Comparison of ENCODE assay signal across 1 cellular context in genomic region chr1:29304025-29304684, GRCh38.
TF ChIP-seq lines count a peak whose summit lies in the region.

No MANE protein-coding gene starts in this region.

TF ChIP-seq in K562, 482 proteins besides CTCF, POLR2A, EP300 and RAD21 (continued from another document):
- TF ChIP-seq ZEB2 (IDR thresholded peaks at IDR 0.05) (0 out of 2 replicates have a peak, but pooled peaks have one; percentile 29), MEF2D (tag; conservative IDR thresholded peaks at IDR 0.05; ENCODE audit: low read depth) (0 out of 2 replicates have a peak, but pooled peaks have one; percentile 40), NFRKB (IDR thresholded peaks at IDR 0.05; ENCODE audit: low read depth) (no peak), SNRNP70 (optimal IDR thresholded peaks at IDR 0.05; ENCODE audit: low read depth, low read length) (no peak), CBFA2T3 (IDR thresholded peaks at IDR 0.05) (peak; percentile 54; the same call in 1 of the 2 replicates), NR2C2 (CRISPR knock-in tag; IDR thresholded peaks at IDR 0.05) (no peak), NR2C2 (tag; IDR thresholded peaks at IDR 0.05) (peak; percentile 51)
